In the genomic region with DNA sequence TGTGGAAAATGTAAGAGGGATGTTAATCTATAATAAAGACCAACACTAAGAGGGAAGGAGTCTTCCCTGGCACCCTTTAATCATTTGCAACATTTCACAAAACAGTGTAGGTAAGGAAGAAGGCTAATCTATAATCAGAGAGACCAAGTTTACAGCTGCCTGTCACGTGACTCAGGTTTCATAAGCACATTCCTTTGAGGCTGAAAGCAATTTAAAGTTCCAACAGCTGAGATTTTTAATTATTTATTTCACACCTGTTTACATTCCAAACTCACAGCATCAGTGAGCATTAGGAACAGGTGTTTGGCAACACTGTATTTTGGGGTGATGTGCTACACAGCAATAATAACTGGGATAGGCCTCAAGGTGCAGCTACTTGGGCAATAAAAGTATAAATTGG, we compare ENCODE assay signal across 26 cellular contexts.
A peak's percentile ranks its signal among the peaks of the same experiment; 100 is the strongest.
DNase-seq lines count a peak whose midpoint lies in the region; ATAC-seq, FAIRE-seq and TF ChIP-seq lines count a peak whose summit lies in the region.
"Had no signal": no experiment of that assay in that cellular context is flagged by ENCODE, and none has a peak within 500 bp of the region (broad histone marks: within the 10 kb centered on the region; RNA-seq: fewer than 3 reads in every experiment).

No MANE protein-coding gene starts in this region.

- H3K9me3 Mint-ChIP-seq in progenitor cell of endocrine pancreas (ENCODE audit: low read depth) = peaks cover 9% of the 10 kb centered on the region
- H3K9me3 Mint-ChIP-seq in natural killer cell treated with Interleukin-12 subunit alpha and Interleukin-12 subunit beta and Interleukin-15 and Interleukin-18, amount 100 ng/mL, for 72 hours = no peaks in the 10 kb centered on the region
- H3K9me3 Mint-ChIP-seq: activated naive CD4-positive, alpha-beta T cell treated with anti-CD3 and anti-CD28 coated beads, Interleukin-2, amount 10 ng/mL, durations not matched to agents 7 days and 5 days; activated T-cell treated with anti-CD3 and anti-CD28 coated beads, Interleukin-2, amount 50 U/mL, for 72 hours; CD4-positive, alpha-beta T cell; natural killer cell had no signal

- in situ Hi-C loops in GM12878 (cut with MboI) = no loop called here

- BruUV-seq in GM12878 (replicated peaks; lab: Mats Ljungman, UMichigan) = no TSS peak

- H3K9me3 ChIP-seq in GM12878 (replicated peaks; ENCODE audit: control insufficient read depth, insufficient read depth, low read length) (no peaks in the 10 kb centered on the region), heart left ventricle (no peaks in the 10 kb centered on the region)
- H3K9me3 ChIP-seq: right lobe of liver, stomach, tibial nerve had no signal

- no peak overlapping the region for H3K4me3 Mint-ChIP-seq in progenitor cell of endocrine pancreas (ENCODE audit: low read depth)
- H3K4me3 Mint-ChIP-seq in natural killer cell treated with Interleukin-12 subunit alpha and Interleukin-12 subunit beta and Interleukin-15 and Interleukin-18, amount 100 ng/mL, for 72 hours = no peak overlapping the region
- H3K4me3 Mint-ChIP-seq: activated CD8-positive, alpha-beta memory T cell treated with anti-CD3 and anti-CD28 coated beads, Interleukin-2, amount 10 ng/mL, durations not matched to agents 7 days and 5 days; activated naive CD4-positive, alpha-beta T cell treated with anti-CD3 and anti-CD28 coated beads, Interleukin-2, amount 10 ng/mL, durations not matched to agents 7 days and 5 days; activated T-cell treated with anti-CD3 and anti-CD28 coated beads, Interleukin-2, amount 50 U/mL, for 72 hours; CD4-positive, alpha-beta T cell; natural killer cell had no signal

- peaks cover 11% of the 10 kb centered on the region for H3K4me1 Mint-ChIP-seq in progenitor cell of endocrine pancreas (ENCODE audit: low read depth)
- H3K4me1 Mint-ChIP-seq in natural killer cell treated with Interleukin-12 subunit alpha and Interleukin-12 subunit beta and Interleukin-15 and Interleukin-18, amount 100 ng/mL, for 72 hours (ENCODE audit: low read depth in 2 of 2) = peaks cover 0 to under 1% of the 10 kb centered on the region in 2 donors
- H3K4me1 Mint-ChIP-seq: activated CD8-positive, alpha-beta memory T cell treated with anti-CD3 and anti-CD28 coated beads, Interleukin-2, amount 10 ng/mL, durations not matched to agents 7 days and 5 days; activated naive CD4-positive, alpha-beta T cell treated with anti-CD3 and anti-CD28 coated beads, Interleukin-2, amount 10 ng/mL, durations not matched to agents 7 days and 5 days had no signal

- intact Hi-C loops in GM12878 (cut with micrococcal nuclease; ENCODE audit: unreplicated experiment) (no loop called here), heart left ventricle (cut with DNase I) (no loop called here)

- no peaks in the 10 kb centered on the region for H3K4me1 ChIP-seq in GM12878 (ENCODE audit: control insufficient read depth, insufficient read depth, low read length)
- H3K4me1 ChIP-seq in heart left ventricle = no peaks in the 10 kb centered on the region
- H3K4me1 ChIP-seq: right lobe of liver, tibial nerve had no signal

- no peak for TF ChIP-seq CTCF in LNCaP clone FGC (IDR thresholded peaks at IDR 0.05; ENCODE audit: control insufficient read depth, extremely low read depth, insufficient read depth)
- no peak for TF ChIP-seq CTCF in GM12878 (IDR thresholded peaks at IDR 0.05 in 2 of 3, conservative IDR thresholded peaks at IDR 0.05 in 1 of 3; ENCODE audit: control insufficient read depth in 2 of 3, extremely low read depth in 1 of 3, insufficient read depth in 1 of 3, low read depth in 3 of 3, low read length in 3 of 3)
- no peak for TF ChIP-seq CTCF in progenitor cell of endocrine pancreas (IDR thresholded peaks at IDR 0.05; ENCODE audit: unreplicated experiment)
- TF ChIP-seq CTCF in heart left ventricle (IDR thresholded peaks at IDR 0.05) = no peak

- TF ChIP-seq RAD21 in GM12878 (IDR thresholded peaks at IDR 0.05; ENCODE audit: insufficient read depth, low read depth, low read length) = no peak

- no peak overlapping the region for H3K9ac ChIP-seq in GM12878 (ENCODE audit: control insufficient read depth, insufficient read depth, low read length)

- ATAC-seq in GM12878 (no peak), heart left ventricle (no peak)
- no peak for ATAC-seq in natural killer cell treated with Interleukin-12 subunit alpha and Interleukin-12 subunit beta and Interleukin-15 and Interleukin-18, amount 100 ng/mL, for 72 hours
- ATAC-seq: activated CD8-positive, alpha-beta memory T cell treated with anti-CD3 and anti-CD28 coated beads, Interleukin-2, amount 10 ng/mL, durations not matched to agents 7 days and 5 days; activated T-cell treated with anti-CD3 and anti-CD28 coated beads, Interleukin-2, amount 50 U/mL, for 72 hours; natural killer cell had no signal

- RAD21 ChIA-PET in GM12878 (lab: Charles Lee; ENCODE audit: unreplicated experiment) = no interaction called here

- no peak for TF ChIP-seq EP300 in GM12878 (IDR thresholded peaks at IDR 0.05; ENCODE audit: borderline replicate concordance in 1 of 2, control insufficient read depth in 1 of 2, low read depth in 2 of 2, low read length in 2 of 2)

- peaks cover 6% of the 10 kb centered on the region for H3K27me3 Mint-ChIP-seq in progenitor cell of endocrine pancreas
- peaks cover 9 to 14% of the 10 kb centered on the region in 2 donors for H3K27me3 Mint-ChIP-seq in natural killer cell treated with Interleukin-12 subunit alpha and Interleukin-12 subunit beta and Interleukin-15 and Interleukin-18, amount 100 ng/mL, for 72 hours

- POLR2A ChIA-PET in GM12878 (lab: Charles Lee) = no interaction called here

- TF ChIP-seq POLR2A in GM12878 (IDR thresholded peaks at IDR 0.05; ENCODE audit: low read depth, low read length) (no peak), heart left ventricle (IDR thresholded peaks at IDR 0.05) (no peak)

- H2AFZ ChIP-seq in GM12878 (ENCODE audit: control insufficient read depth, low read depth, low read length) = no peak overlapping the region

- H3K36me3 ChIP-seq in GM12878 (ENCODE audit: control insufficient read depth in 2 of 2, insufficient read depth in 2 of 2, low read length in 1 of 2) (no peaks in the 10 kb centered on the region), heart left ventricle (no peaks in the 10 kb centered on the region)
- H3K36me3 ChIP-seq: right lobe of liver, stomach, tibial nerve had no signal

- H4K20me1 ChIP-seq in GM12878 (ENCODE audit: control insufficient read depth, insufficient read depth) = no peaks in the 10 kb centered on the region

- no peak for FAIRE-seq in GM12878 (lab: Jason Lieb, UNC)
- FAIRE-seq: endometrium, H54, HTR-8/SVneo had no signal

- H3K27ac Mint-ChIP-seq in progenitor cell of endocrine pancreas = peak overlapping the region; percentile 25
- H3K27ac Mint-ChIP-seq in natural killer cell treated with Interleukin-12 subunit alpha and Interleukin-12 subunit beta and Interleukin-15 and Interleukin-18, amount 100 ng/mL, for 72 hours = no peak overlapping the region
- H3K27ac Mint-ChIP-seq: activated CD8-positive, alpha-beta memory T cell treated with anti-CD3 and anti-CD28 coated beads, Interleukin-2, amount 10 ng/mL, durations not matched to agents 7 days and 5 days; activated naive CD4-positive, alpha-beta T cell treated with anti-CD3 and anti-CD28 coated beads, Interleukin-2, amount 10 ng/mL, durations not matched to agents 7 days and 5 days; activated T-cell treated with anti-CD3 and anti-CD28 coated beads, Interleukin-2, amount 50 U/mL, for 72 hours; CD4-positive, alpha-beta T cell; natural killer cell had no signal

- no peaks in the 10 kb centered on the region for H3K79me2 ChIP-seq in GM12878 (ENCODE audit: control insufficient read depth, insufficient read depth, low read length)

- no peak overlapping the region for H3K27ac ChIP-seq in GM12878 (ENCODE audit: control insufficient read depth, insufficient read depth)
- H3K27ac ChIP-seq in heart left ventricle = no peak overlapping the region
- H3K27ac ChIP-seq: right lobe of liver, SK-N-MC, tibial nerve had no signal

- WGBS in GM12878 (ENCODE audit: insufficient coverage, insufficient replicate concordance, low lambda C conversion rate, missing lambda C conversion rate) = 11% methylated on average over 1 of the region's 1 CpG
- WGBS in heart left ventricle, 4 donors = 55 to 62% (median 57%) methylated on average over 1 of the region's 1 CpG

- peak; percentile 10 for DNase-seq in LNCaP clone FGC (ENCODE audit: low read depth)
- no peak for DNase-seq in GM12878 (ENCODE audit: low read depth, low spot score)
- peak; percentile 78 for DNase-seq in kidney tubule cell (ENCODE audit: low spot score)
- DNase-seq in progenitor cell of endocrine pancreas (ENCODE audit: low spot score, unreplicated experiment) = no peak
- DNase-seq in stimulated activated CD4-positive, alpha-beta T cell treated with anti-CD3 and anti-CD28 coated beads, Interleukin-2, amount 100 ng/mL, for 24 hours = no peak
- no peak for DNase-seq in natural killer cell treated with Interleukin-12 subunit alpha and Interleukin-12 subunit beta and Interleukin-15 and Interleukin-18, amount 100 ng/mL, for 72 hours (ENCODE audit: low spot score)
- no peak for DNase-seq in heart left ventricle
- DNase-seq in NCI-H187 treated with DMSO at 0.1 percent for 48 hours (lab: John Stamatoyannopoulos, UW) = no peak
- DNase-seq: activated CD4-positive, alpha-beta T cell treated with anti-CD3 and anti-CD28 coated beads for 48 hours; activated CD8-positive, alpha-beta memory T cell treated with anti-CD3 and anti-CD28 coated beads, Interleukin-2, amount 10 ng/mL, durations not matched to agents 7 days and 5 days; activated naive CD4-positive, alpha-beta T cell treated with anti-CD3 and anti-CD28 coated beads, Interleukin-2, amount 10 ng/mL, durations not matched to agents 7 days and 5 days; activated T-cell treated with anti-CD3 and anti-CD28 coated beads, Interleukin-2, amount 50 U/mL, for 72 hours; amniotic stem cell; CD4-positive, alpha-beta T cell; DMS 273 treated with DMSO at 0.1 percent for 48 hours; Kasumi-1; natural killer cell; NCI-H1092; NCI-H2029; right lobe of liver; stomach had no signal

- CTCF ChIA-PET in GM12878 (lab: Yijun Ruan, JAX) = no interaction called here

- H3K4me2 ChIP-seq in GM12878 (ENCODE audit: control insufficient read depth, insufficient read depth) = no peak overlapping the region

- peaks cover 1% of the 10 kb centered on the region for H3K36me3 Mint-ChIP-seq in progenitor cell of endocrine pancreas (ENCODE audit: insufficient read depth)
- no peaks in the 10 kb centered on the region for H3K36me3 Mint-ChIP-seq in natural killer cell treated with Interleukin-12 subunit alpha and Interleukin-12 subunit beta and Interleukin-15 and Interleukin-18, amount 100 ng/mL, for 72 hours
- H3K36me3 Mint-ChIP-seq: activated CD8-positive, alpha-beta memory T cell treated with anti-CD3 and anti-CD28 coated beads, Interleukin-2, amount 10 ng/mL, durations not matched to agents 7 days and 5 days; activated naive CD4-positive, alpha-beta T cell treated with anti-CD3 and anti-CD28 coated beads, Interleukin-2, amount 10 ng/mL, durations not matched to agents 7 days and 5 days; natural killer cell had no signal

- SMC1A ChIA-PET in GM12878 (lab: Charles Lee; ENCODE audit: uncharacterized antibody, unreplicated experiment) = no interaction called here

- H3K27me3 ChIP-seq in GM12878 (replicated peaks in 1 of 2; ENCODE audit: control insufficient read depth in 2 of 2, insufficient read depth in 2 of 2, low read length in 1 of 2) (no peaks in the 10 kb centered on the region), heart left ventricle (no peaks in the 10 kb centered on the region)
- H3K27me3 ChIP-seq: right lobe of liver, stomach, tibial nerve had no signal

- H3K4me3 ChIP-seq in LNCaP clone FGC (ENCODE audit: low read depth, low read length) = no peak overlapping the region
- H3K4me3 ChIP-seq in GM12878 = no peak overlapping the region
- H3K4me3 ChIP-seq in heart left ventricle = no peak overlapping the region
- H3K4me3 ChIP-seq: right lobe of liver, SK-N-MC, stomach, tibial nerve had no signal

Comparison
In these comparisons a context has a peak if more than half of its experiments do, and no peak if none do; other contexts are left out.
1. DNase-seq: peak in LNCaP clone FGC (single experiment) and kidney tubule cell (single experiment); none in GM12878 (single experiment), progenitor cell of endocrine pancreas (single experiment), stimulated activated CD4-positive, alpha-beta T cell treated with anti-CD3 and anti-CD28 coated beads, Interleukin-2, amount 100 ng/mL, for 24 hours (0 of 2), natural killer cell treated with Interleukin-12 subunit alpha and Interleukin-12 subunit beta and Interleukin-15 and Interleukin-18, amount 100 ng/mL, for 72 hours (single experiment), heart left ventricle (0 of 5) and NCI-H187 treated with DMSO at 0.1 percent for 48 hours (single experiment).